Comparison of ENCODE assay signal across 24 cellular contexts in the genomic region with DNA sequence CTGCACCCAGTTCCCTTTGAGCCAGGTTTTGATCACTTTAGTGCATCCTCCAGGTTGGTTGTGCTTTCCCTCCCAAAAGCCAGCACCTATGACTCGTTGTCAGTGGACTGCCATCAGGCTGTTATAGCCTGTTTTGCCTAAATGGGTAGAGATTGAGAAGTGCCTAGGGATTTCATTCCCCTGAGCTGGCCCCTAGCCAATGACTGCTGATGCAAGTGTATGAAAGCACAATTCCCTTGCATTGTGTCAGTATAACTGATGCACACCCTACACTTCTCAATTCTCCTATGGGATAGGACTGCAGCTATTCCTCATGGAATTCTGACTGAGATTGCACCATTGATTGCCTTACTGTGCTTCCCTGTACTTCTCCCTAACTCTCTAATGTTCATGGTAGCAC.
DNase-seq lines count a peak whose midpoint lies in the region; ATAC-seq and TF ChIP-seq lines count a peak whose summit lies in the region.
"Had no signal": no experiment of that assay in that cellular context is flagged by ENCODE, and none has a peak within 500 bp of the region (broad histone marks: within the 10 kb centered on the region; RNA-seq: fewer than 3 reads in every experiment).

No MANE protein-coding gene starts in this region.

- no peak for ATAC-seq in activated naive CD4-positive, alpha-beta T cell treated with anti-CD3 and anti-CD28 coated beads, Interleukin-2, amount 50 U/mL, for 72 hours
- ATAC-seq: activated CD4-positive, alpha-beta T cell treated with anti-CD3 and anti-CD28 coated beads for 36 hours; activated T-cell treated with anti-CD3 and anti-CD28 coated beads, Interleukin-2, amount 50 U/mL, for 72 hours had no signal

- no peak overlapping the region for H3K4me3 ChIP-seq in fibroblast of pulmonary artery (replicated peaks; ENCODE audit: low read depth, low read length)
- H3K4me3 ChIP-seq: esophagus squamous epithelium, skin epidermis, suprapubic skin had no signal

- CTCF ChIA-PET in Calu3 (lab: Charles Lee) = interaction anchor here (0.6 kb wide), 1 partner anchor 154 kb away, joined by 3 read pairs; no protein-coding TSS in a partner anchor

- H3K4me1 Mint-ChIP-seq in Calu3 (ENCODE audit: low read depth, unreplicated experiment) = peaks cover 8% of the 10 kb centered on the region
- H3K4me1 Mint-ChIP-seq: activated CD4-positive, alpha-beta T cell treated with anti-CD3 and anti-CD28 coated beads for 36 hours; activated naive CD4-positive, alpha-beta T cell treated with anti-CD3 and anti-CD28 coated beads, Interleukin-2, amount 50 U/mL, for 24 hours; CD14-positive monocyte; memory B cell had no signal

- in situ Hi-C loops in SK-MEL-5 (cut with HindIII; ENCODE audit: low pct_unique_long_range_greater_than_20kb, low sequenced_read_pairs) = no loop called here

- intact Hi-C loops in Calu3 (cut with micrococcal nuclease; ENCODE audit: unreplicated experiment) = no loop called here

- H3K36me3 Mint-ChIP-seq in Calu3 (ENCODE audit: insufficient read depth, unreplicated experiment) = no peaks in the 10 kb centered on the region
- H3K36me3 Mint-ChIP-seq in activated naive CD4-positive, alpha-beta T cell treated with anti-CD3 and anti-CD28 coated beads, Interleukin-2, amount 50 U/mL, for 72 hours = no peaks in the 10 kb centered on the region
- H3K36me3 Mint-ChIP-seq: activated naive CD4-positive, alpha-beta T cell treated with anti-CD3 and anti-CD28 coated beads, Interleukin-2, amount 50 U/mL, for 24 hours; CD14-positive monocyte; memory B cell had no signal

- BruUV-seq in Calu3 (replicated peaks; lab: Mats Ljungman, UMichigan) = no TSS peak

- H3K27ac Mint-ChIP-seq in Calu3 (ENCODE audit: unreplicated experiment) = peak overlapping the region; percentile 19
- H3K27ac Mint-ChIP-seq in activated naive CD4-positive, alpha-beta T cell treated with anti-CD3 and anti-CD28 coated beads, Interleukin-2, amount 50 U/mL, for 72 hours = no peak overlapping the region
- H3K27ac Mint-ChIP-seq: activated CD4-positive, alpha-beta T cell treated with anti-CD3 and anti-CD28 coated beads for 36 hours; activated naive CD4-positive, alpha-beta T cell treated with anti-CD3 and anti-CD28 coated beads, Interleukin-2, amount 50 U/mL, for 24 hours; activated T-cell treated with anti-CD3 and anti-CD28 coated beads, Interleukin-2, amount 50 U/mL, for 72 hours; CD14-positive monocyte; memory B cell had no signal

- H3K27me3 Mint-ChIP-seq in Calu3 (ENCODE audit: unreplicated experiment) = no peaks in the 10 kb centered on the region
- H3K27me3 Mint-ChIP-seq: activated CD4-positive, alpha-beta T cell treated with anti-CD3 and anti-CD28 coated beads for 36 hours; activated naive CD4-positive, alpha-beta T cell treated with anti-CD3 and anti-CD28 coated beads, Interleukin-2, amount 50 U/mL, for 24 hours; memory B cell had no signal

- no peak for TF ChIP-seq CTCF in Calu3 (IDR thresholded peaks at IDR 0.05; ENCODE audit: unreplicated experiment)
- TF ChIP-seq CTCF in fibroblast of pulmonary artery (IDR thresholded peaks at IDR 0.05; ENCODE audit: low read length, missing control alignments) = no peak

- H3K9me3 Mint-ChIP-seq in Calu3 (ENCODE audit: low read depth, unreplicated experiment) = no peaks in the 10 kb centered on the region
- H3K9me3 Mint-ChIP-seq in activated naive CD4-positive, alpha-beta T cell treated with anti-CD3 and anti-CD28 coated beads, Interleukin-2, amount 50 U/mL, for 72 hours = peaks cover 6 to 9% of the 10 kb centered on the region in 2 donors
- H3K9me3 Mint-ChIP-seq: activated T-cell treated with anti-CD3 and anti-CD28 coated beads, Interleukin-2, amount 50 U/mL, for 72 hours had no signal

- H3K4me3 Mint-ChIP-seq in Calu3 (ENCODE audit: low read depth, unreplicated experiment) = no peak overlapping the region
- H3K4me3 Mint-ChIP-seq: activated CD4-positive, alpha-beta T cell treated with anti-CD3 and anti-CD28 coated beads for 36 hours; activated naive CD4-positive, alpha-beta T cell treated with anti-CD3 and anti-CD28 coated beads, Interleukin-2, amount 50 U/mL, for 24 hours; activated T-cell treated with anti-CD3 and anti-CD28 coated beads, Interleukin-2, amount 50 U/mL, for 72 hours; CD14-positive monocyte; memory B cell had no signal

- DNase-seq in Calu3 (peak; percentile 18), NCI-H1048 (lab: John Stamatoyannopoulos, UW) (peak; percentile 25), SK-MEL-5 (ENCODE audit: low read depth, low spot score) (peak; percentile 37), fibroblast of pulmonary artery (ENCODE audit: low read depth) (peak; percentile 29), 8988T (no peak), D341Med (ENCODE audit: low spot score) (no peak)
- no peak for DNase-seq in activated T-cell treated with anti-CD3 and anti-CD28 coated beads, Interleukin-2, amount 50 U/mL, for 48 hours
- no peak for DNase-seq in activated naive CD4-positive, alpha-beta T cell treated with anti-CD3 and anti-CD28 coated beads, Interleukin-2, amount 50 U/mL, for 72 hours (ENCODE audit: low spot score in 2 of 2)
- DNase-seq: activated CD4-positive, alpha-beta T cell treated with anti-CD3 and anti-CD28 coated beads for 36 hours; activated T-cell treated with anti-CD3 and anti-CD28 coated beads, Interleukin-2, amount 50 U/mL, for 72 hours; effector memory CD4-positive, alpha-beta T cell; esophagus squamous epithelium; GDM1; KBM-7; NCI-H187; NCI-H510A treated with DMSO at 0.1 percent for 48 hours; Right ventricle myocardium superior; stimulated activated CD4-positive, alpha-beta T cell treated with anti-CD3 and anti-CD28 coated beads, Interleukin-1b, Interleukin-23, amount 100 ng/mL, for 48 hours; SW 1271 had no signal

Comparison
In these comparisons a context has a peak if more than half of its experiments do, and no peak if none do; other contexts are left out.
1. DNase-seq: peak in Calu3 (single experiment), NCI-H1048 (single experiment), SK-MEL-5 (single experiment) and fibroblast of pulmonary artery (single experiment); none in 8988T (single experiment), D341Med (single experiment), activated T-cell treated with anti-CD3 and anti-CD28 coated beads, Interleukin-2, amount 50 U/mL, for 48 hours (0 of 2) and activated naive CD4-positive, alpha-beta T cell treated with anti-CD3 and anti-CD28 coated beads, Interleukin-2, amount 50 U/mL, for 72 hours (0 of 2).